17 cellular contexts compared by ENCODE assay signal in genomic region chr18:53950545-53950944, GRCh38.
A peak's percentile ranks its signal among the peaks of the same experiment; 100 is the strongest.
DNase-seq lines count a peak whose midpoint lies in the region; ATAC-seq and TF ChIP-seq lines count a peak whose summit lies in the region.
"Had no signal": no experiment of that assay in that cellular context is flagged by ENCODE, and none has a peak within 500 bp of the region (broad histone marks: within the 10 kb centered on the region; RNA-seq: fewer than 3 reads in every experiment).

No MANE protein-coding gene starts in this region.

- H3K4me3 Mint-ChIP-seq in endodermal cell (no peak overlapping the region), Caco-2 (ENCODE audit: unreplicated experiment) (no peak overlapping the region)
- H3K4me3 Mint-ChIP-seq: CD14-positive monocyte had no signal

- no peaks in the 10 kb centered on the region for H3K36me3 ChIP-seq in endodermal cell (ENCODE audit: control insufficient read depth, insufficient read depth, low read length)
- no peaks in the 10 kb centered on the region for H3K36me3 ChIP-seq in Caco-2 (ENCODE audit: control insufficient read depth, insufficient read depth, low read length)
- H3K36me3 ChIP-seq in tibial artery = no peaks in the 10 kb centered on the region

- H3K27me3 ChIP-seq in endodermal cell (ENCODE audit: control insufficient read depth, insufficient read depth, low read length, poor library complexity, severe bottlenecking) (no peaks in the 10 kb centered on the region), Caco-2 (replicated peaks; ENCODE audit: control insufficient read depth, insufficient read depth, low read length) (no peaks in the 10 kb centered on the region), tibial artery (no peaks in the 10 kb centered on the region)

- H3K27me3 Mint-ChIP-seq in endodermal cell (ENCODE audit: insufficient read depth) (no peaks in the 10 kb centered on the region), Caco-2 (ENCODE audit: insufficient read depth, unreplicated experiment) (no peaks in the 10 kb centered on the region)

- WGBS in endodermal cell (ENCODE audit: insufficient coverage in 1 of 2, insufficient read length in 1 of 2), 2 experiments = 86 to 91% methylated on average over 1 of the region's 1 CpG

- peak; percentile 39 for ATAC-seq in left ventricle myocardium superior
- no peak for ATAC-seq in Right ventricle myocardium superior (ENCODE audit: poor library complexity)
- ATAC-seq: K562 had no signal

- CTCF ChIA-PET in Caco-2 (lab: Charles Lee) = no interaction called here

- H3K9ac ChIP-seq in endodermal cell (ENCODE audit: extremely low read depth, low read length, poor library complexity, severe bottlenecking) = no peak overlapping the region

- no peaks in the 10 kb centered on the region for H3K9me3 Mint-ChIP-seq in endodermal cell
- no peaks in the 10 kb centered on the region for H3K9me3 Mint-ChIP-seq in Caco-2 (ENCODE audit: unreplicated experiment)

- DNase-seq in left ventricle myocardium superior (no peak), Right ventricle myocardium superior (no peak), NCI-H69 (lab: John Stamatoyannopoulos, UW) (peak; percentile 58), endodermal cell (no peak), Caco-2 (no peak), germinal center (ENCODE audit: low spot score) (no peak), tibial artery (no peak)
- DNase-seq: ACHN, DMS153, EL, NCI-H1105 treated with DMSO at 0.1 percent for 48 hours, NCI-H1694, NCI-H2107, NCI-H510A treated with DMSO at 0.1 percent for 48 hours, SHP77 treated with DMSO at 0.1 percent for 48 hours had no signal

- no peaks in the 10 kb centered on the region for H3K4me1 ChIP-seq in endodermal cell (ENCODE audit: control insufficient read depth, insufficient read depth, low read length)
- peaks cover 9% of the 10 kb centered on the region for H3K4me1 ChIP-seq in Caco-2
- no peaks in the 10 kb centered on the region for H3K4me1 ChIP-seq in tibial artery

- H3K36me3 Mint-ChIP-seq in endodermal cell (ENCODE audit: low read depth) (no peaks in the 10 kb centered on the region), Caco-2 (ENCODE audit: insufficient read depth, unreplicated experiment) (no peaks in the 10 kb centered on the region)
- H3K36me3 Mint-ChIP-seq: CD14-positive monocyte had no signal

- H3K27ac ChIP-seq in endodermal cell (ENCODE audit: low read depth, low read length) (no peak overlapping the region), tibial artery (no peak overlapping the region)

- intact Hi-C loops in left ventricle myocardium superior (cut with micrococcal nuclease) = no loop called here
- intact Hi-C loops in Right ventricle myocardium superior (cut with DNase I) = no loop called here
- intact Hi-C loops in Caco-2 (cut with micrococcal nuclease; ENCODE audit: unreplicated experiment) = loop anchor here (1.0 kb wide), 1 partner anchor 41 kb away; no protein-coding TSS in a partner anchor
- intact Hi-C loops in tibial artery (cut with DNase I; ENCODE audit: low total_unique reads) = no loop called here

- POLR2A ChIA-PET in Caco-2 (lab: Charles Lee) = no interaction called here

- H3K4me3 ChIP-seq in endodermal cell (ENCODE audit: low read length) (no peak overlapping the region), Caco-2 (ENCODE audit: low read depth, low read length) (no peak overlapping the region), tibial artery (no peak overlapping the region)
- H3K4me3 ChIP-seq: K562 had no signal

- H3K4me1 Mint-ChIP-seq in endodermal cell (no peaks in the 10 kb centered on the region), Caco-2 (ENCODE audit: low read depth, unreplicated experiment) (peaks cover 6% of the 10 kb centered on the region)
- H3K4me1 Mint-ChIP-seq: CD14-positive monocyte had no signal

- TF ChIP-seq CTCF in endodermal cell (conservative IDR thresholded peaks at IDR 0.05) = peak; percentile 55
- no peak for TF ChIP-seq CTCF in Caco-2 (IDR thresholded peaks at IDR 0.05; ENCODE audit: insufficient read depth in 1 of 2, low read depth in 1 of 2, low read length in 1 of 2, severe bottlenecking in 1 of 2, unreplicated experiment in 1 of 2)
- TF ChIP-seq CTCF in tibial artery (IDR thresholded peaks at IDR 0.05) = no peak

- H3K9me3 ChIP-seq in endodermal cell (ENCODE audit: control insufficient read depth, low read length) (no peaks in the 10 kb centered on the region), Caco-2 (no peaks in the 10 kb centered on the region), tibial artery (no peaks in the 10 kb centered on the region)

- H3K27ac Mint-ChIP-seq in endodermal cell (no peak overlapping the region), Caco-2 (ENCODE audit: unreplicated experiment) (no peak overlapping the region)
- H3K27ac Mint-ChIP-seq: CD14-positive monocyte had no signal

- BruUV-seq in Caco-2 (replicated peaks; lab: Mats Ljungman, UMichigan) = no TSS peak
